Comparison of ENCODE assay signal across 3 cellular contexts in the genomic region with DNA sequence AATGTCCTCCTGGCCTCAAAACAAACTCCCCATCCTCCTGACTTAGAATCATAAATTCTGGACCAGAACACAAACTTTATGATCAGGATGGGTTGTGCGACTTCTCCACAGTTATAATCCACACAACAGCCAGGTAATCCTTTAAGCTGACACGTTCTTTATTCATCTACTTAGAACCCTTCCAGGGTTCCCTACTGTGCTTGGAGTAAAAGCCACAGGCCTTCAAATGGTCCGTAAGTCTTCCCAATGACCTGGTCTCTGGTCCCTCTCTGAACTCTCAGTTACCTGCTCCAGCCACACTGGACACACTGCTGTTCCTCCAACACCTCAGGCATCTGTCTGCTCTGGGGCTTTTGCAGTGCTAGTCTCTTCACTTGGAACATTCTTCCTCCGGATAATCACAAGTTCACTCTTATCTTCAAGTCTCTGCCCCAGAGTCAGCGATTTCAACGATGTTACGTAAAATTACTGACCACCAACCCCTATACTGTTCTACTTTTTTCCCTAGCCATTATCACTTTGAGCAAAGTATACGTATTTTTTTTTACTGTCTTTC.
TF ChIP-seq lines count a peak whose summit lies in the region.

No MANE protein-coding gene starts in this region.

TF ChIP-seq in HCT116, 20 proteins besides CTCF, POLR2A, EP300 and RAD21:
- no peak for TF ChIP-seq SRF (IDR thresholded peaks at IDR 0.05; ENCODE audit: low read depth)
- TF ChIP-seq, protein P1, sequence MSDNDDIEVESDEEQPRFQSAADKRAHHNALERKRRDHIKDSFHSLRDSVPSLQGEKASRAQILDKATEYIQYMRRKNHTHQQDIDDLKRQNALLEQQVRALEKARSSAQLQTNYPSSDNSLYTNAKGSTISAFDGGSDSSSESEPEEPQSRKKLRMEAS (IDR thresholded peaks at IDR 0.05) = no peak
- no peak for TF ChIP-seq EZH2phosphoT487 (IDR thresholded peaks at IDR 0.05; ENCODE audit: borderline replicate concordance)
- no peak for TF ChIP-seq CEBPB (IDR thresholded peaks at IDR 0.05; ENCODE audit: low read depth)
- no peak for TF ChIP-seq FOSL1 (IDR thresholded peaks at IDR 0.05; ENCODE audit: low read depth)
- 0 out of 2 replicates have a peak, but pooled peaks have one; percentile 0 for TF ChIP-seq ZFX (IDR thresholded peaks at IDR 0.05)

TF ChIP-seq in WTC11, 78 proteins besides CTCF, POLR2A, EP300 and RAD21 (continues in another document):
- no peak for TF ChIP-seq ZMAT4 (CRISPR knock-in tag; IDR thresholded peaks at IDR 0.05)
- no peak for TF ChIP-seq ESRRA (CRISPR knock-in tag; IDR thresholded peaks at IDR 0.05; ENCODE audit: borderline replicate concordance)
- TF ChIP-seq NFATC4 (CRISPR knock-in tag; IDR thresholded peaks at IDR 0.05) = no peak
- no peak for TF ChIP-seq TCF7 (CRISPR knock-in tag; IDR thresholded peaks at IDR 0.05; ENCODE audit: low read depth)
- TF ChIP-seq, protein P2, sequence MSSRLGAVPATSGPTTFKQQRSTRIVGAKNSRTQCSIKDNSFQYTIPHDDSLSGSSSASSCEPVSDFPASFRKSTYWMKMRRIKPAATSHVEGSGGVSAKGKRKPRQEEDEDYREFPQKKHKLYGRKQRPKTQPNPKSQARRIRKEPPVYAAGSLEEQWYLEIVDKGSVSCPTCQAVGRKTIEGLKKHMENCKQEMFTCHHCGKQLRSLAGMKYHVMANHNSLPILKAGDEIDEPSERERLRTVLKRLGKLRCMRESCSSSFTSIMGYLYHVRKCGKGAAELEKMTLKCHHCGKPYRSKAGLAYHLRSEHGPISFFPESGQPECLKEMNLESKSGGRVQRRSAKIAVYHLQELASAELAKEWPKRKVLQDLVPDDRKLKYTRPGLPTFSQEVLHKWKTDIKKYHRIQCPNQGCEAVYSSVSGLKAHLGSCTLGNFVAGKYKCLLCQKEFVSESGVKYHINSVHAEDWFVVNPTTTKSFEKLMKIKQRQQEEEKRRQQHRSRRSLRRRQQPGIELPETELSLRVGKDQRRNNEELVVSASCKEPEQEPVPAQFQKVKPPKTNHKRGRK (CRISPR knock-in tag; IDR thresholded peaks at IDR 0.05; ENCODE audit: borderline replicate concordance) = no peak
- no peak for TF ChIP-seq ZNF425 (CRISPR knock-in tag; conservative IDR thresholded peaks at IDR 0.05)
- TF ChIP-seq HMGA2 (CRISPR knock-in tag; IDR thresholded peaks at IDR 0.05) = no peak
- TF ChIP-seq TEAD4 (CRISPR knock-in tag; IDR thresholded peaks at IDR 0.05) = no peak
- TF ChIP-seq, protein P3, sequence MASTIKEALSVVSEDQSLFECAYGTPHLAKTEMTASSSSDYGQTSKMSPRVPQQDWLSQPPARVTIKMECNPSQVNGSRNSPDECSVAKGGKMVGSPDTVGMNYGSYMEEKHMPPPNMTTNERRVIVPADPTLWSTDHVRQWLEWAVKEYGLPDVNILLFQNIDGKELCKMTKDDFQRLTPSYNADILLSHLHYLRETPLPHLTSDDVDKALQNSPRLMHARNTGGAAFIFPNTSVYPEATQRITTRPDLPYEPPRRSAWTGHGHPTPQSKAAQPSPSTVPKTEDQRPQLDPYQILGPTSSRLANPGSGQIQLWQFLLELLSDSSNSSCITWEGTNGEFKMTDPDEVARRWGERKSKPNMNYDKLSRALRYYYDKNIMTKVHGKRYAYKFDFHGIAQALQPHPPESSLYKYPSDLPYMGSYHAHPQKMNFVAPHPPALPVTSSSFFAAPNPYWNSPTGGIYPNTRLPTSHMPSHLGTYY (CRISPR knock-in tag; IDR thresholded peaks at IDR 0.05) = no peak
- TF ChIP-seq, protein P4, sequence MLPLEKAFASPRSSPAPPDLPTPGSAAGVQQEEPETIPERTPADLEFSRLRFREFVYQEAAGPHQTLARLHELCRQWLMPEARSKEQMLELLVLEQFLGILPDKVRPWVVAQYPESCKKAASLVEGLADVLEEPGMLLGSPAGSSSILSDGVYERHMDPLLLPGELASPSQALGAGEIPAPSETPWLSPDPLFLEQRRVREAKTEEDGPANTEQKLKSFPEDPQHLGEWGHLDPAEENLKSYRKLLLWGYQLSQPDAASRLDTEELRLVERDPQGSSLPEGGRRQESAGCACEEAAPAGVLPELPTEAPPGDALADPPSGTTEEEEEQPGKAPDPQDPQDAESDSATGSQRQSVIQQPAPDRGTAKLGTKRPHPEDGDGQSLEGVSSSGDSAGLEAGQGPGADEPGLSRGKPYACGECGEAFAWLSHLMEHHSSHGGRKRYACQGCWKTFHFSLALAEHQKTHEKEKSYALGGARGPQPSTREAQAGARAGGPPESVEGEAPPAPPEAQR (CRISPR knock-in tag; IDR thresholded peaks at IDR 0.05) = no peak
- no peak for TF ChIP-seq SOX15 (CRISPR knock-in tag; IDR thresholded peaks at IDR 0.05)
- TF ChIP-seq ZNF281 (CRISPR knock-in tag; IDR thresholded peaks at IDR 0.05) = no peak

TF ChIP-seq in H1, 55 proteins besides CTCF, POLR2A, EP300 and RAD21:
- TF ChIP-seq TBP (IDR thresholded peaks at IDR 0.05; ENCODE audit: low read depth, low read length) = no peak
- no peak for TF ChIP-seq TCF12 (IDR thresholded peaks at IDR 0.05; ENCODE audit: low read depth, low read length)
- TF ChIP-seq BCL11A (IDR thresholded peaks at IDR 0.05; ENCODE audit: low read depth in 2 of 2, low read length in 2 of 2) = no peak
- TF ChIP-seq ATF3 (IDR thresholded peaks at IDR 0.05; ENCODE audit: insufficient read depth, low read depth, low read length) = no peak
- TF ChIP-seq TAF1 (IDR thresholded peaks at IDR 0.05; ENCODE audit: low read depth, low read length) = no peak
- TF ChIP-seq JUN (IDR thresholded peaks at IDR 0.05; ENCODE audit: low read depth, low read length) = no peak
- no peak for TF ChIP-seq BACH1 (IDR thresholded peaks at IDR 0.05; ENCODE audit: low read length)
- TF ChIP-seq NRF1 (IDR thresholded peaks at IDR 0.05; ENCODE audit: low read depth, low read length) = no peak
